ENCODE assay signal across 18 cellular contexts in the genomic region with DNA sequence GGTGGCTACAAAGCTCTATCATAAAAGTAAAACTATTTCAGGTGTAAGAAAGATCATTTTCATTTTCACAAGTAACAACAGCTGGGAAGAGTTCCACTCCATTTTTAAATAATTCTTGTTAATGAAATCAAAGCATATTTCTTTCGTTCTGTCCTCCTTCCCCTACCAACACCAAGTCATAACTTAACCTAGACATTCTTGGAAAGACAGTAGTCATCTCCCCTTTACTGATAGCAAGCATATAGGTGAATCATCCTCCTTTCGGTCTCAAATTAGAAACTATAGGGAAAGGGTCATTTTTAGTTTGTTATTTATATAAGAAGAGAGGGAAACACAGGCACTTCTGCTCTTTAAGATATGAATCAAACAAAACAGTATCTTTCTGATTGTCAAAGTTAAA. TPM values are rescaled to one million over a fixed set of nuclear protein-coding genes. Genes with fewer than 3 reads are reported as not detected.
A peak's percentile ranks its signal among the peaks of the same experiment; 100 is the strongest.
DNase-seq lines count a peak whose midpoint lies in the region; ATAC-seq and TF ChIP-seq lines count a peak whose summit lies in the region.
"Had no signal": no experiment of that assay in that cellular context is flagged by ENCODE, and none has a peak within 500 bp of the region (broad histone marks: within the 10 kb centered on the region; RNA-seq: fewer than 3 reads in every experiment).

No MANE protein-coding gene starts in this region.

- H3K9me3 Mint-ChIP-seq in mesothelial cell of epicardium, result peaks cover 8% of the 10 kb centered on the region

- no peaks in the 10 kb centered on the region for H4K20me1 ChIP-seq in MM.1S (ENCODE audit: insufficient read depth, low read length)
- H4K20me1 ChIP-seq: BLaER1 had no signal

- H3K4me1 Mint-ChIP-seq in mesothelial cell of epicardium, result peaks cover 54% of the 10 kb centered on the region
- H3K4me1 Mint-ChIP-seq: CD14-positive monocyte; CD4-positive, alpha-beta memory T cell; CD4-positive, CD25-positive, alpha-beta regulatory T cell; CD8-positive, alpha-beta memory T cell had no signal

- peak; percentile 22 for DNase-seq in MM.1S
- DNase-seq in mesothelial cell of epicardium (ENCODE audit: low spot score in 2 of 2, unreplicated experiment in 2 of 2), result no peak
- no peak for DNase-seq in COR-L47 (lab: John Stamatoyannopoulos, UW)
- DNase-seq in putamen (ENCODE audit: low spot score), result no peak
- DNase-seq: 8988T; ACHN; BE2C; C1 segment of cervical spinal cord; Caco-2; Calu3; CD4-positive, alpha-beta memory T cell; CD4-positive, CD25-positive, alpha-beta regulatory T cell; CD8-positive, alpha-beta memory T cell; DMS79 treated with DMSO at 0.1 percent for 48 hours; GF-D8 had no signal

- peaks cover 65% of the 10 kb centered on the region for H3K36me3 Mint-ChIP-seq in mesothelial cell of epicardium
- H3K36me3 Mint-ChIP-seq: CD14-positive monocyte; CD4-positive, alpha-beta memory T cell; CD4-positive, CD25-positive, alpha-beta regulatory T cell; CD8-positive, alpha-beta memory T cell had no signal

- no peaks in the 10 kb centered on the region for H3K27me3 ChIP-seq in MM.1S (replicated peaks; ENCODE audit: insufficient read depth, low read length)
- H3K27me3 ChIP-seq: BE2C, BLaER1 had no signal

- no peaks in the 10 kb centered on the region for H3K27me3 Mint-ChIP-seq in mesothelial cell of epicardium (ENCODE audit: low read depth)
- H3K27me3 Mint-ChIP-seq: CD4-positive, alpha-beta memory T cell; CD4-positive, CD25-positive, alpha-beta regulatory T cell; CD8-positive, alpha-beta memory T cell had no signal

- H3K9ac ChIP-seq in MM.1S (ENCODE audit: low read length), result no peak overlapping the region
- H3K9ac ChIP-seq: BLaER1 had no signal

- no peaks in the 10 kb centered on the region for H3F3A ChIP-seq in MM.1S (ENCODE audit: insufficient read depth, low read length)

- H3K4me2 ChIP-seq in MM.1S (ENCODE audit: low read depth, low read length), result peak overlapping the region; percentile 34
- H3K4me2 ChIP-seq: BLaER1 had no signal

- H3K4me3 Mint-ChIP-seq in mesothelial cell of epicardium, result no peak overlapping the region
- H3K4me3 Mint-ChIP-seq: CD14-positive monocyte; CD4-positive, alpha-beta memory T cell; CD4-positive, CD25-positive, alpha-beta regulatory T cell; CD8-positive, alpha-beta memory T cell had no signal

- no peaks in the 10 kb centered on the region for H3K9me2 ChIP-seq in MM.1S (replicated peaks; ENCODE audit: insufficient read depth, low read length)

- H3K27ac Mint-ChIP-seq in mesothelial cell of epicardium, result peak overlapping the region; percentile 89
- H3K27ac Mint-ChIP-seq: CD14-positive monocyte; CD4-positive, alpha-beta memory T cell; CD4-positive, CD25-positive, alpha-beta regulatory T cell; CD8-positive, alpha-beta memory T cell had no signal

- no peak for TF ChIP-seq CTCF in MM.1S (IDR thresholded peaks at IDR 0.05; ENCODE audit: low read length)
- no peak for TF ChIP-seq CTCF in mesothelial cell of epicardium (IDR thresholded peaks at IDR 0.05; ENCODE audit: unreplicated experiment)

- no peaks in the 10 kb centered on the region for H3K4me1 ChIP-seq in MM.1S (ENCODE audit: low read length)
- H3K4me1 ChIP-seq: BLaER1, Caco-2 had no signal

- no peaks in the 10 kb centered on the region for H3K9me3 ChIP-seq in MM.1S (replicated peaks; ENCODE audit: insufficient read depth, low read length)
- H3K9me3 ChIP-seq: BE2C, BLaER1, Caco-2 had no signal

- no peak overlapping the region for H3K4me3 ChIP-seq in MM.1S (ENCODE audit: low read length)
- H3K4me3 ChIP-seq: BLaER1 had no signal

- no peaks in the 10 kb centered on the region for H3K79me2 ChIP-seq in MM.1S (ENCODE audit: low read length)

- H3K27ac ChIP-seq in MM.1S (ENCODE audit: low read length), result no peak overlapping the region
- H3K27ac ChIP-seq: BLaER1 had no signal

- H3K36me3 ChIP-seq in MM.1S (replicated peaks; ENCODE audit: insufficient read depth, low read length), result no peaks in the 10 kb centered on the region
- H3K36me3 ChIP-seq: BLaER1 had no signal

- ATAC-seq in HG03280 (IDR thresholded peaks at IDR 0.05; ENCODE audit: unreplicated experiment), result no peak

- no peak overlapping the region for H2AFZ ChIP-seq in MM.1S (ENCODE audit: low read length)

RNA-seq across cellular contexts. Expression of a gene that starts 38.2 kb away (rescaled TPM):
- 183 to 190 TPM (median 187 TPM) in 3 replicates for total RNA-seq in mesothelial cell of epicardium
- total RNA-seq: Caco-2; Calu3; CD4-positive, alpha-beta memory T cell; CD8-positive, alpha-beta memory T cell had no signal
